ENCODE assay signal across 30 cellular contexts in the genomic region with DNA sequence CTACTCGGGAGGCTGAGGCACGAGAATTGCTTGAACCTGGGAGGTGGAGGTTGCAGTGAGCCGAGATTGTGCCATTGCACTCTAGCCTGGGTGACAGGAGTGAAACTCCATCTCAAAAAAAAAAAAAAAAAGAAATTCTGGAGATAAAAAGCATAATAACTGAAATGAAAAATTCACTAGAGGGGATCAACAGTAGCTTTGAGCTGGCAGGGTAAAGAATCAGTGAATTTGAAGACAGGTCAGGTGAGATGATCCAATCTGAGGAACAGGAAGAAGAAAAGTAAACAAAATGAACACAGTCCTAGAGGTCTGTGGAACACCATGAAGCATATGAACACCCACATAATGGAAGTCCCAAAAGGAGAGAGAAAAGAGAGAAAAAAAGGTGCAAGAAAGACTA. TPM values are rescaled to one million over a fixed set of nuclear protein-coding genes. Genes with fewer than 3 reads are reported as not detected.
DNase-seq lines count a peak whose midpoint lies in the region; ATAC-seq, FAIRE-seq and TF ChIP-seq lines count a peak whose summit lies in the region.
"Had no signal": no experiment of that assay in that cellular context is flagged by ENCODE, and none has a peak within 500 bp of the region (broad histone marks: within the 10 kb centered on the region; RNA-seq: fewer than 3 reads in every experiment).

No MANE protein-coding gene starts in this region.

- no peak for TF ChIP-seq EP300 in K562 (IDR thresholded peaks at IDR 0.05; ENCODE audit: low read length)

- H3K9me1 ChIP-seq in K562 (ENCODE audit: control insufficient read depth, insufficient read depth, low read length): no peaks in the 10 kb centered on the region

- H3K4me1 Mint-ChIP-seq in MCF 10A (ENCODE audit: insufficient read depth, unreplicated experiment) (peaks cover 4% of the 10 kb centered on the region), WTC11 (peaks cover 9% of the 10 kb centered on the region)
- H3K4me1 Mint-ChIP-seq: CD14-positive monocyte had no signal

- POLR2A ChIA-PET in MCF 10A (lab: Yijun Ruan, JAX): no interaction called here
- POLR2A ChIA-PET in HEK293 (lab: Yijun Ruan, JAX): interaction anchor here (0.6 kb wide), 1 partner anchor 62 kb away, joined by 3 read pairs; a partner anchor contains a TSS
- POLR2A ChIA-PET in WTC11 (lab: Charles Lee): interaction anchor here (0.6 to 0.7 kb wide), 3 partner anchors 72 to 452 kb away, joined by 3 to 5 read pairs (median 5); a partner anchor contains a TSS
- POLR2A ChIA-PET in K562 (lab: Yijun Ruan, JAX): interaction anchor here (1.0 kb wide), 1 partner anchor 13 kb away, joined by 3 read pairs; no protein-coding TSS in a partner anchor

- H3K9me3 Mint-ChIP-seq in MCF 10A (ENCODE audit: unreplicated experiment) (no peaks in the 10 kb centered on the region), WTC11 (peaks cover 4% of the 10 kb centered on the region; the same call in 1 of the 2 replicates)

- no peak for FAIRE-seq in K562 (lab: Jason Lieb, UNC)
- FAIRE-seq: A204.1, GM12878, GM12892, GM18507 had no signal

- no peaks in the 10 kb centered on the region for H3K79me2 ChIP-seq in K562 (ENCODE audit: control insufficient read depth, insufficient read depth, low read length)

- H3K9me3 ChIP-seq in breast epithelium: peaks cover 11 to 50% of the 10 kb centered on the region in 2 donors
- H3K9me3 ChIP-seq in HEK293 (ENCODE audit: control insufficient read depth, insufficient read depth, low read depth, low read length): no peaks in the 10 kb centered on the region; the same call in 1 of the 2 replicates
- peaks cover 3% of the 10 kb centered on the region; the same call in 1 of the 2 replicates for H3K9me3 ChIP-seq in K562 (replicated peaks; ENCODE audit: control insufficient read depth, insufficient read depth, low read depth, low read length)
- H3K9me3 ChIP-seq: BE2C had no signal

- intact Hi-C loops in MCF 10A (cut with micrococcal nuclease): no loop called here
- intact Hi-C loops in breast epithelium (cut with DNase I; ENCODE audit: low total_unique reads): no loop called here
- intact Hi-C loops in K562 (cut with micrococcal nuclease): no loop called here

- H3K36me3 Mint-ChIP-seq in MCF 10A (ENCODE audit: insufficient read depth, unreplicated experiment) (no peaks in the 10 kb centered on the region), WTC11 (peaks cover 4% of the 10 kb centered on the region; the same call in 1 of the 2 replicates)
- H3K36me3 Mint-ChIP-seq: CD14-positive monocyte had no signal

- H3K4me1 ChIP-seq in breast epithelium: no peaks in the 10 kb centered on the region
- no peaks in the 10 kb centered on the region for H3K4me1 ChIP-seq in HEK293 (ENCODE audit: control insufficient read depth, insufficient read depth, low read length)
- H3K4me1 ChIP-seq in K562 (replicated peaks in 1 of 2; ENCODE audit: control insufficient read depth in 2 of 2, insufficient read depth in 2 of 2, low read length in 2 of 2): no peaks in the 10 kb centered on the region
- H3K4me1 ChIP-seq: BE2C, BLaER1 had no signal

- H3K27me3 ChIP-seq in breast epithelium (peaks cover 0 to 10% of the 10 kb centered on the region in 2 donors), K562 (ENCODE audit: control insufficient read depth in 2 of 2, insufficient read depth in 2 of 2, low read length in 2 of 2) (no peaks in the 10 kb centered on the region)
- H3K27me3 ChIP-seq: BE2C had no signal

- ATAC-seq in WTC11 (no peak), K562 (no peak), HG02588 (IDR thresholded peaks at IDR 0.05; ENCODE audit: unreplicated experiment) (no peak), GM21786 (IDR thresholded peaks at IDR 0.05; ENCODE audit: unreplicated experiment) (no peak)
- ATAC-seq: GM12878 had no signal

- WGBS in K562 (ENCODE audit: insufficient coverage, low coverage, missing lambda C conversion rate): 10% methylated on average over 2 of the region's 3 CpGs

- H3K27ac Mint-ChIP-seq in MCF 10A (ENCODE audit: low read depth, unreplicated experiment) (peak overlapping the region; percentile 59), WTC11 (peak overlapping the region; percentile 82; the same call in 1 of the 2 replicates)
- H3K27ac Mint-ChIP-seq: CD14-positive monocyte; CD4-positive, CD25-positive, alpha-beta regulatory T cell; CD8-positive, alpha-beta memory T cell had no signal

- no peaks in the 10 kb centered on the region for H3K27me3 Mint-ChIP-seq in MCF 10A (ENCODE audit: insufficient read depth, unreplicated experiment)
- no peaks in the 10 kb centered on the region for H3K27me3 Mint-ChIP-seq in WTC11 (ENCODE audit: low read depth)
- H3K27me3 Mint-ChIP-seq: CD4-positive, alpha-beta memory T cell had no signal

- TF ChIP-seq POLR2A in breast epithelium (IDR thresholded peaks at IDR 0.05) (no peak), K562 (conservative IDR thresholded peaks at IDR 0.05) (no peak)

- no peak for TF ChIP-seq RAD21 in K562 (CRISPR knock-in tag; conservative IDR thresholded peaks at IDR 0.05 in 1 of 2, IDR thresholded peaks at IDR 0.05 in 1 of 2)

- H3K9ac ChIP-seq in K562 (ENCODE audit: insufficient read depth in 1 of 2, low read depth in 2 of 2, low read length in 2 of 2): no peak overlapping the region
- H3K9ac ChIP-seq: BLaER1 had no signal

- CTCF ChIA-PET in MCF 10A (lab: Yijun Ruan, JAX) (interaction anchor here (0.6 to 0.7 kb wide), 4 partner anchors 8 to 235 kb away, joined by 3 to 6 read pairs (median 4); no protein-coding TSS in a partner anchor), HEK293 (lab: Yijun Ruan, JAX) (no interaction called here), WTC11 (lab: Charles Lee) (no interaction called here), K562 (lab: Yijun Ruan, JAX; ENCODE audit: low intra/inter-chr PET ratio) (no interaction called here)

- H4K20me1 ChIP-seq in K562 (replicated peaks; ENCODE audit: control insufficient read depth, insufficient read depth, low read length): no peaks in the 10 kb centered on the region
- H4K20me1 ChIP-seq: BLaER1 had no signal

- TF ChIP-seq CTCF in MCF 10A (IDR thresholded peaks at IDR 0.05; ENCODE audit: unreplicated experiment) (no peak), breast epithelium (IDR thresholded peaks at IDR 0.05) (no peak), HEK293 (tag by site-specific recombination; IDR thresholded peaks at IDR 0.05) (no peak), WTC11 (IDR thresholded peaks at IDR 0.05) (no peak), K562 (IDR thresholded peaks at IDR 0.05 in 2 of 3, conservative IDR thresholded peaks at IDR 0.05 in 1 of 3; ENCODE audit: insufficient read depth in 2 of 3, low read depth in 1 of 3, low read length in 3 of 3) (no peak)

- DNase-seq in MCF 10A (ENCODE audit: unreplicated experiment) (no peak), breast epithelium (ENCODE audit: low spot score in 2 of 2) (no peak), WTC11 (ENCODE audit: low spot score) (no peak), K562 (ENCODE audit: extremely low read depth in 1 of 4, low spot score in 3 of 4) (no peak)
- no peak for DNase-seq in stimulated activated naive CD4-positive, alpha-beta T cell treated with Interleukin-2 at 50 U/mL for 16 hours (lab: John Stamatoyannopoulos, UW)
- DNase-seq: 8988T; ACHN; BE2C; C1 segment of cervical spinal cord; CD4-positive, alpha-beta memory T cell; CD4-positive, CD25-positive, alpha-beta regulatory T cell; CD8-positive, alpha-beta memory T cell; COR-L47; DMS 273 treated with DMSO at 0.1 percent for 48 hours; DMS153; DMS53; DMS79; DND-41; EL; GDM1 had no signal

- H3K4me3 ChIP-seq in breast epithelium (no peak overlapping the region), HEK293 (ENCODE audit: low read depth, low read length) (no peak overlapping the region), K562 (no peak overlapping the region)
- H3K4me3 ChIP-seq: BLaER1, GM12878 had no signal

- no peak overlapping the region for H3K27ac ChIP-seq in breast epithelium
- H3K27ac ChIP-seq in HEK293 (ENCODE audit: extremely low read depth, low read depth, low read length): no peak overlapping the region
- H3K27ac ChIP-seq in K562 (ENCODE audit: extremely low read depth, low read depth, low read length): no peak overlapping the region
- H3K27ac ChIP-seq: BLaER1 had no signal

- H3K4me3 Mint-ChIP-seq in MCF 10A (ENCODE audit: unreplicated experiment): no peak overlapping the region
- no peak overlapping the region for H3K4me3 Mint-ChIP-seq in WTC11
- H3K4me3 Mint-ChIP-seq: CD14-positive monocyte; CD4-positive, CD25-positive, alpha-beta regulatory T cell; CD8-positive, alpha-beta memory T cell had no signal

- no peak overlapping the region for H2AFZ ChIP-seq in K562 (ENCODE audit: low read depth, low read length)

- H3K36me3 ChIP-seq in breast epithelium (no peaks in the 10 kb centered on the region), HEK293 (ENCODE audit: control insufficient read depth in 2 of 2, insufficient read depth in 1 of 2, low read length in 2 of 2) (no peaks in the 10 kb centered on the region), K562 (ENCODE audit: control insufficient read depth, insufficient read depth, low read length) (no peaks in the 10 kb centered on the region)
- H3K36me3 ChIP-seq: BE2C, BLaER1 had no signal

- in situ Hi-C loops in K562 (cut with MboI): no loop called here

- no TSS peak for BruUV-seq in MCF 10A (replicated peaks; lab: Mats Ljungman, UMichigan)
- BruUV-seq in K562 (replicated peaks; lab: Mats Ljungman, UMichigan): no TSS peak

- H3K4me2 ChIP-seq in K562 (ENCODE audit: insufficient read depth, low read length): no peak overlapping the region
- H3K4me2 ChIP-seq: BLaER1 had no signal

RNA-seq across cellular contexts. Expression of a gene that starts 15.0 kb away (rescaled TPM):
- total RNA-seq in MCF 10A (2022) (647 and 720 TPM in 2 replicates), breast epithelium (100 to 1,000 TPM in 2 of 3 donors, 10 to 100 TPM in 1; 85.9 to 225 (median 180) TPM), WTC11 (2021) (35.4 to 50.8 TPM (median 50.1 TPM) in 3 replicates), K562 (2014; rRNA removed) (203 and 272 TPM in 2 replicates), K562 (2014; rRNA removed; fragmentation: Illumina TruSeq; extraction: Trizol) (107 and 115 TPM in 2 replicates), K562 (2015; rRNA removed; fragmentation: Illumina TruSeq; extraction: Trizol) (187 and 190 TPM in 2 replicates), K562 (2021) (264 and 292 TPM in 2 replicates)
- 280 and 965 TPM in 2 replicates for total RNA-seq in K562 (2011; cell fraction: chromatin; rRNA removed; ENCODE audit: low replicate concordance)
- total RNA-seq in K562 (2011; cell fraction: nucleolus; rRNA removed): 1,302 and 2,067 TPM in 2 replicates
- 1,014 and 1,106 TPM in 2 replicates for total RNA-seq in K562 (2011; cell fraction: nucleoplasm; rRNA removed)
- polyA plus RNA-seq in K562 (2011; rRNA removed) (436 and 513 TPM in 2 replicates), K562 (2014; fragmentation: Illumina TruSeq; extraction: Trizol) (273 and 317 TPM in 2 replicates), K562 (2014; fragmentation: Nextera tagmentation; extraction: Ambion mirVana) (100 to 1,000 TPM; 530 to 699 TPM), K562 (2014; rRNA removed) (167 and 174 TPM in 2 replicates)
- 819 and 2,428 TPM in 2 replicates for polyA plus RNA-seq in K562 (2011; cell fraction: cytosol; rRNA removed)
- polyA plus RNA-seq in K562 (2011; cell fraction: nucleus; rRNA removed): 230 and 506 TPM in 2 replicates
- 447 and 511 TPM in 2 replicates for polyA plus RNA-seq in K562 (2012)
- 359 and 800 TPM in 2 replicates for polyA minus RNA-seq in K562 (2011; rRNA and poly(A)+ RNA removed)
- polyA minus RNA-seq in K562 (2011; cell fraction: cytosol; rRNA and poly(A)+ RNA removed): 495 and 903 TPM in 2 replicates
- polyA minus RNA-seq in K562 (2011; cell fraction: nucleus; rRNA and poly(A)+ RNA removed): 104 and 113 TPM in 2 replicates

RNA-seq across cellular contexts. Expression of a gene that starts 22.4 kb away (rescaled TPM):
- total RNA-seq in MCF 10A (2022) (0.27 and 0.49 TPM in 2 replicates), breast epithelium (not detected), WTC11 (2021) (7.1 to 8.3 TPM (median 7.3 TPM) in 3 replicates), K562 (2014; rRNA removed) (0.18 TPM in 1 of 2 replicates, not detected in the other), K562 (2014; rRNA removed; fragmentation: Illumina TruSeq; extraction: Trizol) (0.10 and 0.15 TPM in 2 replicates), K562 (2015; rRNA removed; fragmentation: Illumina TruSeq; extraction: Trizol) (not detected in 2 replicates), K562 (2021) (0.24 and 0.38 TPM in 2 replicates)
- total RNA-seq in K562 (2011; cell fraction: chromatin; rRNA removed; ENCODE audit: low replicate concordance): 0.88 and 1.1 TPM in 2 replicates
- 0.26 TPM in 1 of 2 replicates, not detected in the other for total RNA-seq in K562 (2011; cell fraction: nucleolus; rRNA removed)
- 0.66 TPM in 1 of 2 replicates, not detected in the other for total RNA-seq in K562 (2011; cell fraction: nucleoplasm; rRNA removed)
- polyA plus RNA-seq in K562 (2011; rRNA removed) (0.01 and 0.12 TPM in 2 replicates), K562 (2014; fragmentation: Illumina TruSeq; extraction: Trizol) (0.14 and 0.28 TPM in 2 replicates), K562 (2014; fragmentation: Nextera tagmentation; extraction: Ambion mirVana) (under 1 TPM in 1 of 2 experiments, not detected in 1; 0.07 TPM), K562 (2014; rRNA removed) (0.24 TPM in 1 of 2 replicates, not detected in the other)
- polyA plus RNA-seq in K562 (2011; cell fraction: cytosol; rRNA removed): 0.10 and 0.15 TPM in 2 replicates
- 0.18 and 0.42 TPM in 2 replicates for polyA plus RNA-seq in K562 (2011; cell fraction: nucleus; rRNA removed)
- polyA plus RNA-seq in K562 (2012): 0.30 and 0.66 TPM in 2 replicates
- 0.09 and 1.2 TPM in 2 replicates for polyA minus RNA-seq in K562 (2011; rRNA and poly(A)+ RNA removed)
- polyA minus RNA-seq in K562 (2011; cell fraction: cytosol; rRNA and poly(A)+ RNA removed): 0.36 and 1.2 TPM in 2 replicates
- polyA minus RNA-seq in K562 (2011; cell fraction: nucleus; rRNA and poly(A)+ RNA removed): 0.13 and 0.22 TPM in 2 replicates
- total RNA-seq: CD4-positive, CD25-positive, alpha-beta regulatory T cell; Daoy had no signal

RNA-seq across cellular contexts. Expression of a gene that starts 32.5 kb away (rescaled TPM):
- total RNA-seq in MCF 10A (2022) (0.56 and 0.71 TPM in 2 replicates), breast epithelium (10 to 100 TPM in 1 of 3 donors, 1 to 10 TPM in 2; 2.6 to 17.4 (median 3.3) TPM), WTC11 (2021) (2.0 to 3.4 TPM (median 2.8 TPM) in 3 replicates), K562 (2014; rRNA removed) (0.41 and 2.1 TPM in 2 replicates), K562 (2014; rRNA removed; fragmentation: Illumina TruSeq; extraction: Trizol) (0.26 and 0.55 TPM in 2 replicates), K562 (2015; rRNA removed; fragmentation: Illumina TruSeq; extraction: Trizol) (1.1 and 1.5 TPM in 2 replicates), K562 (2021) (0.89 and 2.0 TPM in 2 replicates)
- total RNA-seq in K562 (2011; cell fraction: chromatin; rRNA removed; ENCODE audit: low replicate concordance): 0.92 and 1.3 TPM in 2 replicates
- total RNA-seq in K562 (2011; cell fraction: nucleolus; rRNA removed): 0.53 and 0.67 TPM in 2 replicates
- total RNA-seq in K562 (2011; cell fraction: nucleoplasm; rRNA removed): 1.1 and 1.2 TPM in 2 replicates
- polyA plus RNA-seq in K562 (2011; rRNA removed) (0.28 and 0.93 TPM in 2 replicates), K562 (2014; fragmentation: Illumina TruSeq; extraction: Trizol) (0.79 and 1.2 TPM in 2 replicates), K562 (2014; fragmentation: Nextera tagmentation; extraction: Ambion mirVana) (under 1 TPM; 0.18 to 0.28 TPM), K562 (2014; rRNA removed) (1.2 and 2.0 TPM in 2 replicates)
- polyA plus RNA-seq in K562 (2011; cell fraction: cytosol; rRNA removed): 0.72 and 0.88 TPM in 2 replicates
- 0.68 and 0.97 TPM in 2 replicates for polyA plus RNA-seq in K562 (2011; cell fraction: nucleus; rRNA removed)
- 2.0 and 5.5 TPM in 2 replicates for polyA plus RNA-seq in K562 (2012)
- polyA minus RNA-seq in K562 (2011; rRNA and poly(A)+ RNA removed): 0.07 and 0.09 TPM in 2 replicates
- 0.48 TPM in 1 of 2 replicates, not detected in the other for polyA minus RNA-seq in K562 (2011; cell fraction: cytosol; rRNA and poly(A)+ RNA removed)
- polyA minus RNA-seq in K562 (2011; cell fraction: nucleus; rRNA and poly(A)+ RNA removed): 0.27 and 0.56 TPM in 2 replicates

RNA-seq across cellular contexts. Expression of a gene that starts 36.2 kb away (rescaled TPM):
- total RNA-seq in MCF 10A (2022): 53.2 and 63.5 TPM in 2 replicates
- total RNA-seq in breast epithelium: 10 to 100 TPM; 27.9 to 37.6 (median 30.6) TPM
- total RNA-seq in WTC11 (2021): 52.5 to 55.8 TPM (median 55.1 TPM) in 3 replicates
- 73.6 and 169 TPM in 2 replicates for total RNA-seq in K562 (2011; cell fraction: chromatin; rRNA removed; ENCODE audit: low replicate concordance)
- 112 and 121 TPM in 2 replicates for total RNA-seq in K562 (2011; cell fraction: nucleolus; rRNA removed)
- 88.2 and 117 TPM in 2 replicates for total RNA-seq in K562 (2011; cell fraction: nucleoplasm; rRNA removed)
- total RNA-seq in K562 (2014; rRNA removed): 22.2 and 24.5 TPM in 2 replicates
- 21.4 and 22.1 TPM in 2 replicates for total RNA-seq in K562 (2014; rRNA removed; fragmentation: Illumina TruSeq; extraction: Trizol)
- total RNA-seq in K562 (2015; rRNA removed; fragmentation: Illumina TruSeq; extraction: Trizol): 26.1 and 29.4 TPM in 2 replicates
- total RNA-seq in K562 (2021): 67.7 and 70.0 TPM in 2 replicates
- polyA plus RNA-seq in K562 (2011; rRNA removed): 43.0 and 57.6 TPM in 2 replicates
- polyA plus RNA-seq in K562 (2011; cell fraction: cytosol; rRNA removed): 38.6 and 60.5 TPM in 2 replicates
- 132 and 195 TPM in 2 replicates for polyA plus RNA-seq in K562 (2011; cell fraction: nucleus; rRNA removed)
- 46.8 and 58.0 TPM in 2 replicates for polyA plus RNA-seq in K562 (2012)
- 48.1 and 60.1 TPM in 2 replicates for polyA plus RNA-seq in K562 (2014; fragmentation: Illumina TruSeq; extraction: Trizol)
- 1 to 10 TPM; 5.5 to 8.8 TPM for polyA plus RNA-seq in K562 (2014; fragmentation: Nextera tagmentation; extraction: Ambion mirVana)
- polyA plus RNA-seq in K562 (2014; rRNA removed): 38.6 and 42.0 TPM in 2 replicates
- 50.5 and 58.7 TPM in 2 replicates for polyA minus RNA-seq in K562 (2011; rRNA and poly(A)+ RNA removed)
- polyA minus RNA-seq in K562 (2011; cell fraction: cytosol; rRNA and poly(A)+ RNA removed): 33.5 and 38.0 TPM in 2 replicates
- polyA minus RNA-seq in K562 (2011; cell fraction: nucleus; rRNA and poly(A)+ RNA removed): 54.1 and 55.8 TPM in 2 replicates

RNA-seq across cellular contexts. Expression of a gene that starts 53.1 kb away (rescaled TPM):
- total RNA-seq in MCF 10A (2022) (48.8 and 51.7 TPM in 2 replicates), breast epithelium (10 to 100 TPM; 18.0 to 22.0 (median 21.0) TPM), WTC11 (2021) (35.2 to 35.8 TPM (median 35.3 TPM) in 3 replicates), K562 (2014; rRNA removed) (37.8 and 47.8 TPM in 2 replicates), K562 (2014; rRNA removed; fragmentation: Illumina TruSeq; extraction: Trizol) (23.6 and 24.5 TPM in 2 replicates), K562 (2015; rRNA removed; fragmentation: Illumina TruSeq; extraction: Trizol) (21.2 and 21.6 TPM in 2 replicates), K562 (2021) (62.5 and 74.9 TPM in 2 replicates)
- 32.0 and 32.5 TPM in 2 replicates for total RNA-seq in K562 (2011; cell fraction: chromatin; rRNA removed; ENCODE audit: low replicate concordance)
- total RNA-seq in K562 (2011; cell fraction: nucleolus; rRNA removed): 20.1 and 21.2 TPM in 2 replicates
- total RNA-seq in K562 (2011; cell fraction: nucleoplasm; rRNA removed): 32.9 and 71.1 TPM in 2 replicates
- polyA plus RNA-seq in K562 (2011; rRNA removed) (26.5 and 29.5 TPM in 2 replicates), K562 (2014; fragmentation: Illumina TruSeq; extraction: Trizol) (49.6 and 65.2 TPM in 2 replicates), K562 (2014; fragmentation: Nextera tagmentation; extraction: Ambion mirVana) (1 to 10 TPM; 4.4 to 4.6 TPM), K562 (2014; rRNA removed) (30.0 and 30.1 TPM in 2 replicates)
- 36.1 and 65.1 TPM in 2 replicates for polyA plus RNA-seq in K562 (2011; cell fraction: cytosol; rRNA removed)
- polyA plus RNA-seq in K562 (2011; cell fraction: nucleus; rRNA removed): 31.3 and 44.0 TPM in 2 replicates
- 40.7 and 46.4 TPM in 2 replicates for polyA plus RNA-seq in K562 (2012)
- 17.1 and 17.8 TPM in 2 replicates for polyA minus RNA-seq in K562 (2011; rRNA and poly(A)+ RNA removed)
- polyA minus RNA-seq in K562 (2011; cell fraction: cytosol; rRNA and poly(A)+ RNA removed): 26.9 and 30.2 TPM in 2 replicates
- 9.4 and 10.1 TPM in 2 replicates for polyA minus RNA-seq in K562 (2011; cell fraction: nucleus; rRNA and poly(A)+ RNA removed)
